8 cellular contexts compared by ENCODE assay signal in the genomic region with DNA sequence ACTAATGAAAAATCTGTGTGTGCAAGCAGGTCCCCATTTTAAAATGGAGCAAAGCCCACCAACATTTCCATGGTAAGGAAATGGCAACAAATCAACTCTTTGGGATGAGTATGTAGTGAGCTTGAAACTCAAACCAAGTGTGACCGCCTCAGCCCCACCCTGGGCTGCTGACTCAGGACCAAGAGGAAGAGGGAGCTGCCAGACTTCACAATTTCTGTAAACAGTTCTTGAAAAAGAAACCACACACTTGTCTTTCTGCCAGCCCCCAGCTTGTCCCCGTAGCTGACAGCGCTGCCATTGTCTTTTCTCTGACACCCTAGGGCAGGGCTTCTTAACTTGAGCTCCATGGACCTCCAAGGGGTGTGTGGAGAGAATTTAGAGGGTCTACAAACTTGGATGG. TPM values are rescaled to one million over a fixed set of nuclear protein-coding genes. Genes with fewer than 3 reads are reported as not detected.
DNase-seq lines count a peak whose midpoint lies in the region; ATAC-seq lines count a peak whose summit lies in the region.

No MANE protein-coding gene starts in this region.

- H3K27me3 ChIP-seq in rectal smooth muscle tissue (ENCODE audit: control insufficient read depth, insufficient read depth, low read length) (peaks cover 8% of the 10 kb centered on the region), H7 (ENCODE audit: control insufficient read depth, insufficient read depth, low read length) (no peaks in the 10 kb centered on the region)

- DNase-seq in GM04504 (ENCODE audit: low read depth), result peak; percentile 58
- DNase-seq in activated CD4-positive, alpha-beta T cell treated with anti-CD3 and anti-CD28 coated beads, Interleukin-2, amount 50 U/mL, for 1 hour, result peak; percentile 32
- DNase-seq in fibroblast of the conjunctiva (ENCODE audit: low read depth), result peak; percentile 69
- DNase-seq in H7, result no peak
- DNase-seq in posterior cingulate gyrus, result no peak
- DNase-seq in activated CD4-positive, CD25-positive, alpha-beta regulatory T cell (lab: John Stamatoyannopoulos, UW), result no peak

- H3K4me1 ChIP-seq in rectal smooth muscle tissue (ENCODE audit: control insufficient read depth, insufficient read depth, low read length), result peaks cover 17% of the 10 kb centered on the region

- H3K36me3 ChIP-seq in rectal smooth muscle tissue (ENCODE audit: control insufficient read depth, insufficient read depth, low read length) (no peaks in the 10 kb centered on the region), H7 (replicated peaks; ENCODE audit: control insufficient read depth, insufficient read depth, low read length) (no peaks in the 10 kb centered on the region)

- ATAC-seq in HG03066 (IDR thresholded peaks at IDR 0.05; ENCODE audit: low read depth, unreplicated experiment), result peak; percentile 78

- H3K27ac ChIP-seq in rectal smooth muscle tissue (ENCODE audit: low read depth, low read length), result peak overlapping the region; percentile 41

- H3K9ac ChIP-seq in rectal smooth muscle tissue (ENCODE audit: low read length), result no peak overlapping the region

- intact Hi-C loops in posterior cingulate gyrus (cut with DNase I), result no loop called here

- no peak overlapping the region for H3K4me3 ChIP-seq in rectal smooth muscle tissue (ENCODE audit: low read length)
- H3K4me3 ChIP-seq in H7 (ENCODE audit: insufficient read depth, low read depth, low read length), result no peak overlapping the region

RNA-seq across cellular contexts. Expression of a gene that starts 10.3 kb away (rescaled TPM):
- total RNA-seq in H7 (2014; rRNA removed; shearing (Covaris generic)), result 1.3 and 1.5 TPM in 2 replicates

Comparison
In these comparisons a context has a peak if more than half of its experiments do, and no peak if none do; other contexts are left out.
1. DNase-seq: peak in GM04504 (single experiment), activated CD4-positive, alpha-beta T cell treated with anti-CD3 and anti-CD28 coated beads, Interleukin-2, amount 50 U/mL, for 1 hour (single experiment) and fibroblast of the conjunctiva (single experiment); none in H7 (single experiment), posterior cingulate gyrus (0 of 10) and activated CD4-positive, CD25-positive, alpha-beta regulatory T cell (0 of 4).